Comparison of ENCODE assay signal across 22 cellular contexts in the genomic region with DNA sequence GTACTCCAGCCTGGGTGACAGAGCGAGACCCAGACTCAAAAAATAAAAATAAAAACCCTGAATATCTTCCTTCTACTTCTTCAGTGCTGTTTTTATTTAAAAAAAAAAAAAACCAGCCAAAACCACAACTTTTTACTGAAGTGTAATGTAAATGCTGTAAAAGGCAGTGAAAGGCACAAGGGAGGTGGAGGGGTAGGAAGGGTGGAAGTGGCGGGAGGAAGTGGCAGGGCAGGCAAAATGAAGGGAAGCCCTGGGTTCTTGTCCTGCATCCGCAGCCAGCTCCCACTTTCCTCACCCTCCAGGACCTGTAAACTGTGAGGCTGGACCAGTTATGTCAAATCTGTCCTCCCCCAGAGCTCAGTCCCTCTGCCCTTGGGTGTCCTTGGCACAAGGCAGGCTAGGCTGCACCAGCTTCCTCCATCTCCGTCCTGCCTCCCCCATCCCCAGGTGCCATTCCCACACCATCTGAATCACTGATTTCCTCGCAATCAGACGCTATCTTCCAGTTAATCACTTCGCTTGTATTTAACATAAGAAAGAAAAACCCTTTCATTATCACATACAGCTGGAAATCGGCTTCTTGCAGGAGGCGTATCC. TPM values are rescaled to one million over a fixed set of nuclear protein-coding genes. Genes with fewer than 3 reads are reported as not detected.
A peak's percentile ranks its signal among the peaks of the same experiment; 100 is the strongest.
DNase-seq lines count a peak whose midpoint lies in the region; ATAC-seq and TF ChIP-seq lines count a peak whose summit lies in the region.
"Had no signal": no experiment of that assay in that cellular context is flagged by ENCODE, and none has a peak within 500 bp of the region (broad histone marks: within the 10 kb centered on the region; RNA-seq: fewer than 3 reads in every experiment).

No MANE protein-coding gene starts in this region.

- H3K4me2 ChIP-seq in mesendoderm (ENCODE audit: low read length), result no peak overlapping the region

- H4K5ac ChIP-seq in mesendoderm (ENCODE audit: low read length), result no peak overlapping the region

- H2BK120ac ChIP-seq in mesendoderm (ENCODE audit: low read depth, low read length), result no peak overlapping the region

- intact Hi-C loops in right cardiac atrium (cut with DNase I), result no loop called here
- intact Hi-C loops in left ventricle myocardium superior (cut with micrococcal nuclease), result no loop called here
- intact Hi-C loops in aorta (cut with DNase I), result no loop called here
- intact Hi-C loops in CD4-positive, alpha-beta T cell (cut with DNase I, micrococcal nuclease), result no loop called here
- intact Hi-C loops in MCF 10A (cut with micrococcal nuclease), result no loop called here

- H3K9me3 ChIP-seq in right cardiac atrium (ENCODE audit: control insufficient read depth, low read length) (no peaks in the 10 kb centered on the region), aorta (ENCODE audit: control insufficient read depth, low read length) (no peaks in the 10 kb centered on the region)
- no peaks in the 10 kb centered on the region for H3K9me3 ChIP-seq in CD4-positive, alpha-beta T cell (ENCODE audit: control insufficient read depth, low read length)
- H3K9me3 ChIP-seq: testis had no signal

- H3K4me1 ChIP-seq in right cardiac atrium (ENCODE audit: control insufficient read depth, insufficient read depth, low read length) (peaks cover 5% of the 10 kb centered on the region), mesendoderm (ENCODE audit: control insufficient read depth, low read depth, low read length) (peaks cover 2% of the 10 kb centered on the region), aorta (ENCODE audit: control insufficient read depth in 1 of 2, insufficient read depth in 2 of 2, low read length in 2 of 2) (no peaks in the 10 kb centered on the region)
- H3K4me1 ChIP-seq: testis had no signal

- H2BK15ac ChIP-seq in mesendoderm (replicated peaks; ENCODE audit: low read depth), result no peak overlapping the region

- TF ChIP-seq CTCF in CD4-positive, alpha-beta T cell (IDR thresholded peaks at IDR 0.05), result no peak
- TF ChIP-seq CTCF in MCF 10A (IDR thresholded peaks at IDR 0.05; ENCODE audit: unreplicated experiment), result no peak

- no peaks in the 10 kb centered on the region for H3K79me1 ChIP-seq in mesendoderm (ENCODE audit: low read length)

- no peaks in the 10 kb centered on the region for H3K27me3 Mint-ChIP-seq in CD4-positive, alpha-beta T cell
- no peaks in the 10 kb centered on the region for H3K27me3 Mint-ChIP-seq in MCF 10A (ENCODE audit: insufficient read depth, unreplicated experiment)
- H3K27me3 Mint-ChIP-seq: activated CD4-positive, alpha-beta T cell treated with anti-CD3 and anti-CD28 coated beads, Interleukin-2, amount 10 ng/mL, durations not matched to agents 24 days and 14 days had no signal

- H3K18ac ChIP-seq in mesendoderm (ENCODE audit: low read length), result no peak overlapping the region

- WGBS in right cardiac atrium, result 69% methylated on average over 9 of the region's 9 CpGs
- WGBS in mesendoderm (ENCODE audit: extremely low coverage, insufficient coverage, low lambda C conversion rate), result no CpG with 5 or more reads among the region's 9 CpGs
- WGBS in aorta, 2 donors, result 81 to 85% methylated on average over 9 of the region's 9 CpGs

- CTCF ChIA-PET in CD4-positive, alpha-beta T cell (lab: Charles Lee), result no interaction called here
- CTCF ChIA-PET in MCF 10A (lab: Yijun Ruan, JAX), result interaction anchor here (0.6 to 1.5 kb wide), 10 partner anchors 20 to 298 kb away, joined by 3 to 5 read pairs (median 4); a partner anchor contains a TSS

- no peak overlapping the region for H4K8ac ChIP-seq in mesendoderm (ENCODE audit: low read depth, low read length)

- no peak overlapping the region for H3K27ac Mint-ChIP-seq in CD4-positive, alpha-beta T cell
- H3K27ac Mint-ChIP-seq in MCF 10A (ENCODE audit: low read depth, unreplicated experiment), result no peak overlapping the region
- H3K27ac Mint-ChIP-seq: activated CD4-positive, alpha-beta T cell treated with anti-CD3 and anti-CD28 coated beads, Interleukin-2, amount 10 ng/mL, durations not matched to agents 24 days and 14 days; activated naive CD4-positive, alpha-beta T cell treated with anti-CD3 and anti-CD28 coated beads for 36 hours; T-helper 1 cell treated with Interleukin-12 subunit alpha and Interleukin-12 subunit beta and Interleukin-4 antibody, amounts not matched to agents 30 μg/mL and 1 μg/mL, for 36 hours had no signal

- no peak overlapping the region for H3K56ac ChIP-seq in mesendoderm (ENCODE audit: low read length)

- H3K9me3 Mint-ChIP-seq in CD4-positive, alpha-beta T cell, result no peaks in the 10 kb centered on the region
- H3K9me3 Mint-ChIP-seq in MCF 10A (ENCODE audit: unreplicated experiment), result no peaks in the 10 kb centered on the region
- H3K9me3 Mint-ChIP-seq: activated CD4-positive, alpha-beta T cell treated with anti-CD3 and anti-CD28 coated beads, Interleukin-2, amount 10 ng/mL, durations not matched to agents 24 days and 14 days; activated naive CD4-positive, alpha-beta T cell treated with anti-CD3 and anti-CD28 coated beads for 36 hours; activated T-cell treated with anti-CD3 and anti-CD28 coated beads, Interleukin-2, amount 50 U/mL, for 4 hours; T-helper 1 cell treated with Interleukin-12 subunit alpha and Interleukin-12 subunit beta and Interleukin-4 antibody, amounts not matched to agents 30 μg/mL and 1 μg/mL, for 36 hours had no signal

- peak; percentile 29 to 35 for ATAC-seq in right cardiac atrium
- no peak for ATAC-seq in left ventricle myocardium superior
- peak; percentile 51 for ATAC-seq in aorta (ENCODE audit: low FRiP score)
- no peak for ATAC-seq in CD4-positive, alpha-beta T cell (ENCODE audit: poor library complexity)
- ATAC-seq: activated T-cell treated with anti-CD3 and anti-CD28 coated beads, Interleukin-2, amount 50 U/mL, for 4 hours had no signal

- DNase-seq in right cardiac atrium (no peak), left ventricle myocardium superior (no peak), amniotic epithelial cell (ENCODE audit: low read depth) (peak; percentile 52), mesendoderm (peak; percentile 73), aorta (peak in 1 of 2 donors; percentile 33), MCF 10A (ENCODE audit: unreplicated experiment) (no peak)
- DNase-seq in NK-92 treated with Interleukin-12 subunit alpha and Interleukin-12 subunit beta, amount 100 ng/mL, for 24 hours (lab: John Stamatoyannopoulos, UW), result no peak
- no peak for DNase-seq in CD4-positive, alpha-beta T cell
- DNase-seq: ACHN; activated CD4-positive, alpha-beta T cell treated with anti-CD3 and anti-CD28 coated beads, Interleukin-2, amount 10 ng/mL, durations not matched to agents 24 days and 14 days; activated naive CD4-positive, alpha-beta T cell treated with anti-CD3 and anti-CD28 coated beads for 36 hours; activated T-cell treated with anti-CD3 and anti-CD28 coated beads, Interleukin-2, amount 50 U/mL, for 4 hours; central memory CD4-positive, alpha-beta T cell; glutamatergic neuron; kidney; NCI-H2171; NCI-H526; stimulated activated CD4-positive, alpha-beta T cell treated with anti-CD3 and anti-CD28 coated beads, Interleukin-4, amount 100 ng/mL, for 24 hours; stimulated activated naive CD4-positive, alpha-beta T cell treated with Interleukin-2 at 50 U/mL for 16 hours; testis had no signal

- H3K27ac ChIP-seq in right cardiac atrium (ENCODE audit: low read length) (no peak overlapping the region), mesendoderm (ENCODE audit: low read depth, low read length) (no peak overlapping the region), aorta (ENCODE audit: low read depth in 1 of 2, low read length in 2 of 2) (no peak overlapping the region)
- no peak overlapping the region for H3K27ac ChIP-seq in CD4-positive, alpha-beta T cell (ENCODE audit: low read depth, low read length)
- H3K27ac ChIP-seq: C4-2B, testis had no signal

- no peak overlapping the region for H2BK5ac ChIP-seq in mesendoderm (ENCODE audit: low read length)

- no peak overlapping the region for H3K4me3 Mint-ChIP-seq in CD4-positive, alpha-beta T cell
- no peak overlapping the region for H3K4me3 Mint-ChIP-seq in MCF 10A (ENCODE audit: unreplicated experiment)
- H3K4me3 Mint-ChIP-seq: activated CD4-positive, alpha-beta T cell treated with anti-CD3 and anti-CD28 coated beads, Interleukin-2, amount 10 ng/mL, durations not matched to agents 24 days and 14 days; activated naive CD4-positive, alpha-beta T cell treated with anti-CD3 and anti-CD28 coated beads for 36 hours; activated T-cell treated with anti-CD3 and anti-CD28 coated beads, Interleukin-2, amount 50 U/mL, for 4 hours; T-helper 1 cell treated with Interleukin-12 subunit alpha and Interleukin-12 subunit beta and Interleukin-4 antibody, amounts not matched to agents 30 μg/mL and 1 μg/mL, for 36 hours had no signal

- no peaks in the 10 kb centered on the region for H3K27me3 ChIP-seq in right cardiac atrium (ENCODE audit: control insufficient read depth, insufficient read depth)
- no peaks in the 10 kb centered on the region for H3K27me3 ChIP-seq in mesendoderm (ENCODE audit: insufficient read depth, low read length, poor library complexity)
- H3K27me3 ChIP-seq in aorta (ENCODE audit: control insufficient read depth in 1 of 2, insufficient read depth in 2 of 2, low read length in 1 of 2), result no peaks in the 10 kb centered on the region
- H3K27me3 ChIP-seq in CD4-positive, alpha-beta T cell (ENCODE audit: control insufficient read depth, insufficient read depth, low read length), result no peaks in the 10 kb centered on the region
- H3K27me3 ChIP-seq: testis had no signal

- H3K36me3 Mint-ChIP-seq in CD4-positive, alpha-beta T cell (ENCODE audit: low read depth), result peaks cover 30% of the 10 kb centered on the region
- H3K36me3 Mint-ChIP-seq in MCF 10A (ENCODE audit: insufficient read depth, unreplicated experiment), result peaks cover 57% of the 10 kb centered on the region

- H3K4me3 ChIP-seq in right cardiac atrium (ENCODE audit: low read length) (no peak overlapping the region), mesendoderm (ENCODE audit: low read length) (no peak overlapping the region), aorta (ENCODE audit: low read length in 2 of 2) (no peak overlapping the region)
- H3K4me3 ChIP-seq: testis had no signal

- POLR2A ChIA-PET in CD4-positive, alpha-beta T cell (lab: Charles Lee), result interaction anchor here (1.2 to 1.6 kb wide), 2 partner anchors 14 to 31 kb away, joined by 4 to 8 read pairs; a partner anchor contains a TSS
- POLR2A ChIA-PET in MCF 10A (lab: Yijun Ruan, JAX), result interaction anchor here (1.0 to 2.4 kb wide), 8 partner anchors 8 to 108 kb away, joined by 3 to 16 read pairs (median 6); a partner anchor contains a TSS

- H3K36me3 ChIP-seq in mesendoderm (ENCODE audit: control insufficient read depth, insufficient read depth, low read length) (peaks cover 3% of the 10 kb centered on the region), aorta (ENCODE audit: control insufficient read depth in 1 of 2, insufficient read depth in 2 of 2, low read length in 1 of 2) (peaks cover 3 to 4% of the 10 kb centered on the region in 2 donors)

- no peak overlapping the region for H3K23ac ChIP-seq in mesendoderm (ENCODE audit: low read length)

- H3K4me1 Mint-ChIP-seq in CD4-positive, alpha-beta T cell (ENCODE audit: low read depth), result peaks cover 18% of the 10 kb centered on the region
- H3K4me1 Mint-ChIP-seq in MCF 10A (ENCODE audit: insufficient read depth, unreplicated experiment), result no peaks in the 10 kb centered on the region

- BruUV-seq in MCF 10A (replicated peaks; lab: Mats Ljungman, UMichigan), result no TSS peak

- H3K79me2 ChIP-seq in mesendoderm (ENCODE audit: control insufficient read depth, insufficient read depth, low read length), result no peaks in the 10 kb centered on the region

- H3K4ac ChIP-seq in mesendoderm (ENCODE audit: low read depth, low read length), result no peak overlapping the region

- no peak overlapping the region for H2AK5ac ChIP-seq in mesendoderm (ENCODE audit: low read length)

- no peak overlapping the region for H3K9ac ChIP-seq in mesendoderm (ENCODE audit: low read length)

RNA-seq across cellular contexts. Expression of a gene that starts 13.7 kb away (rescaled TPM):
- total RNA-seq in right cardiac atrium, result 10 to 100 TPM; 22.1 to 24.4 (median 23.2) TPM
- 16.2 TPM for polyA plus RNA-seq in right cardiac atrium
- 17.4 TPM for total RNA-seq in left ventricle myocardium superior
- polyA plus RNA-seq in mesendoderm (2013, experiment 1 of 2), result 24.8 TPM
- 25.0 TPM for polyA plus RNA-seq in mesendoderm (2013, experiment 2 of 2)
- 10 to 100 TPM; 45.7 to 53.2 TPM for total RNA-seq in aorta
- polyA plus RNA-seq in aorta, result 10 to 100 TPM; 21.4 to 45.3 TPM
- 10 to 100 TPM; 49.0 to 51.1 TPM for total RNA-seq in CD4-positive, alpha-beta T cell
- 29.2 and 32.8 TPM in 2 replicates for total RNA-seq in MCF 10A (2022)

RNA-seq across cellular contexts. Expression of a gene that starts 28.8 kb away (rescaled TPM):
- 10 to 100 TPM; 28.5 to 32.6 (median 30.1) TPM for total RNA-seq in right cardiac atrium
- 30.0 TPM for polyA plus RNA-seq in right cardiac atrium
- total RNA-seq in left ventricle myocardium superior, result 34.8 TPM
- polyA plus RNA-seq in mesendoderm (2013, experiment 1 of 2), result 8.3 TPM
- 8.5 TPM for polyA plus RNA-seq in mesendoderm (2013, experiment 2 of 2)
- 10 to 100 TPM; 33.4 to 36.1 TPM for total RNA-seq in aorta
- 10 to 100 TPM; 11.1 to 14.6 TPM for polyA plus RNA-seq in aorta
- total RNA-seq in CD4-positive, alpha-beta T cell, result 10 to 100 TPM; 13.6 to 14.7 TPM
- 31.7 and 39.7 TPM in 2 replicates for total RNA-seq in MCF 10A (2022)

RNA-seq across cellular contexts. Expression of a gene that starts 55.1 kb away (rescaled TPM):
- total RNA-seq in right cardiac atrium, result 10 to 100 TPM; 12.3 to 17.2 (median 13.5) TPM
- 12.5 TPM for polyA plus RNA-seq in right cardiac atrium
- total RNA-seq in left ventricle myocardium superior, result 10.2 TPM
- polyA plus RNA-seq in mesendoderm (2013, experiment 1 of 2), result 3.3 TPM
- 3.2 TPM for polyA plus RNA-seq in mesendoderm (2013, experiment 2 of 2)
- total RNA-seq in aorta, result 10 to 100 TPM in 1 of 2 donors, 1 to 10 TPM in 1; 9.9 to 12.3 TPM
- 1 to 10 TPM; 4.4 to 5.9 TPM for polyA plus RNA-seq in aorta
- total RNA-seq in CD4-positive, alpha-beta T cell, result 1 to 10 TPM; 6.0 TPM
- total RNA-seq in MCF 10A (2022), result 15.8 and 19.2 TPM in 2 replicates

Comparison
In these comparisons a context has a peak if more than half of its experiments do, and no peak if none do; other contexts are left out.
1. ATAC-seq: peak in right cardiac atrium (2 of 2) and aorta (single experiment); none in left ventricle myocardium superior (single experiment) and CD4-positive, alpha-beta T cell (single experiment).
2. DNase-seq: peak in amniotic epithelial cell (single experiment) and mesendoderm (single experiment); none in right cardiac atrium (0 of 3), left ventricle myocardium superior (single experiment), NK-92 treated with Interleukin-12 subunit alpha and Interleukin-12 subunit beta, amount 100 ng/mL, for 24 hours (single experiment), CD4-positive, alpha-beta T cell (0 of 10) and MCF 10A (single experiment).